Comparison of ENCODE assay signal across 37 cellular contexts in genomic region chr12:101680647-101681046, GRCh38. TPM values are rescaled to one million over a fixed set of nuclear protein-coding genes. Genes with fewer than 3 reads are reported as not detected.
"Had no signal": no experiment of that assay in that cellular context is flagged by ENCODE, and none has a peak within 500 bp of the region (broad histone marks: within the 10 kb centered on the region; RNA-seq: fewer than 3 reads in every experiment).

No MANE protein-coding gene starts in this region.

- DNase-seq: activated B cell treated with CpG ODN at 0.5 μM for 24 hours; activated CD4-positive, alpha-beta memory T cell treated with anti-CD3 and anti-CD28 coated beads for 36 hours; activated CD4-positive, alpha-beta T cell treated with anti-CD3 and anti-CD28 coated beads for 4 hours; activated CD4-positive, alpha-beta T cell treated with anti-CD3 and anti-CD28 coated beads, Interleukin-2, amount 50 U/mL, for 1 hour; activated CD4-positive, CD25-positive, alpha-beta regulatory T cell treated with anti-CD3 and anti-CD28 coated beads, Interleukin-2, amount 50 U/mL, for 72 hours; activated CD8-positive, alpha-beta memory T cell treated with anti-CD3 and anti-CD28 coated beads, Interleukin-2, amount 50 U/mL, for 4 hours; activated effector memory CD4-positive, alpha-beta T cell treated with anti-CD3 and anti-CD28 coated beads, Interleukin-2, amount 50 U/mL, for 16 hours; activated naive CD4-positive, alpha-beta T cell; activated naive CD4-positive, alpha-beta T cell treated with anti-CD3 and anti-CD28 coated beads, Interleukin-2, amount 50 U/mL, for 16 hours; activated naive CD8-positive, alpha-beta T cell treated with anti-CD3 and anti-CD28 coated beads for 36 hours; activated T-cell treated with anti-CD3 and anti-CD28 coated beads for 4 hours; activated T-cell treated with anti-CD3 and anti-CD28 coated beads, Interleukin-2, amount 50 U/mL, for 72 hours; amniotic stem cell; aorta; brain microvascular endothelial cell; Kasumi-1; KG1; MG63; NCI-H1048; NCI-H1105 treated with DMSO at 0.1 percent for 48 hours; NCI-H1436; NCI-H1694; NCI-H2029; NCI-H2171; NCI-H510A; NCI-H526; NCI-H748 treated with DMSO at 0.1 percent for 48 hours; NK-92 treated with Interleukin-12 subunit alpha and Interleukin-12 subunit beta, amount 100 ng/mL, for 24 hours; PC-3; Peyer's patch; RPMI8226; SW 1271; T-helper 1 cell; T-helper 2 cell; T-helper 9 cell had no signal

- H3K4me3 ChIP-seq: MG63, Peyer's patch had no signal

- H3K27ac ChIP-seq: brain microvascular endothelial cell, VCaP had no signal

- H3K36me3 ChIP-seq: brain microvascular endothelial cell, MG63, Peyer's patch had no signal

- H3K9me3 ChIP-seq: MG63, Peyer's patch had no signal

- ATAC-seq: activated T-cell treated with anti-CD3 and anti-CD28 coated beads, Interleukin-2, amount 50 U/mL, for 72 hours; activated T-helper 17 cell treated with anti-CD3 and anti-CD28 coated beads, Interleukin-2, amount 50 U/mL, for 72 hours; PC-3 had no signal

- H3K27me3 ChIP-seq: brain microvascular endothelial cell, MG63, Peyer's patch had no signal

- H3K4me1 ChIP-seq: Peyer's patch had no signal

RNA-seq across cellular contexts. Expression of gene SYCP3, which starts 58.6 kb away (rescaled TPM):
- total RNA-seq: PC-3, Peyer's patch had no signal
